In the genomic region with DNA sequence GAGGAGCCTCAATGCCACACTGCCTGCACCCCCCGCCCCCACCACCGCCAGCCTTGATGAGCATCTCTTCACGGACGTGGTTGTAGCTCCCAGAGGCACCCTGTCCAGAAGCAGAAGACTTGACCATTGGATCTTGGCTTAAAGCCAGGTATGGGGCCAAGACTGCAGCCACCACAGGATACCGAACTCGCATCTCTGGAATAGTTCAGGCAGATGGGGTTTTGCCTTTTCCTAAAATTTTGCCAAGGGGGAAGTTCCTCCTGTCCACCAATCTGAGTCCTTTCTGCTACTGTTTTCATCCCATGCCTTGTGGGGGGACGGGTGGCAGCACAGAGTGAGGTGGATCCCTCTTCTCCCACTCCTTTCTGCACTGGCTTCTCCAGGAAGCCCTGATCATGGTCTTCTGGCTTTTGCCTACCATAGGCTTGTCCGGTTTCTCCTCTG, we compare ENCODE assay signal across 8 cellular contexts. TPM values are rescaled to one million over a fixed set of nuclear protein-coding genes. Genes with fewer than 3 reads are reported as not detected.
A peak's percentile ranks its signal among the peaks of the same experiment; 100 is the strongest.
DNase-seq lines count a peak whose midpoint lies in the region; ATAC-seq and TF ChIP-seq lines count a peak whose summit lies in the region.
"Had no signal": no experiment of that assay in that cellular context is flagged by ENCODE, and none has a peak within 500 bp of the region (broad histone marks: within the 10 kb centered on the region; RNA-seq: fewer than 3 reads in every experiment).

No MANE protein-coding gene starts in this region.

- POLR2A ChIA-PET in HEK293 (lab: Yijun Ruan, JAX), result interaction anchor here (1.1 to 2.0 kb wide), 2 partner anchors 17 to 30 kb away, joined by 3 to 7 read pairs; no protein-coding TSS in a partner anchor
- POLR2A ChIA-PET in WTC11 (lab: Charles Lee), result interaction anchor here (0.6 kb wide), 1 partner anchor 20 kb away, joined by 5 read pairs; no protein-coding TSS in a partner anchor

- no peak overlapping the region for H3K27ac Mint-ChIP-seq in WTC11
- peak overlapping the region; percentile 75 for H3K27ac Mint-ChIP-seq in stimulated activated naive B cell treated with anti-CD40 and anti-IgM and Interleukin-4, amounts not matched to agents 10 μg/mL and 1 μg/mL and 100 μg/mL, for 72 hours

- peaks cover 49% of the 10 kb centered on the region for H3K4me1 Mint-ChIP-seq in WTC11
- H3K4me1 Mint-ChIP-seq in stimulated activated naive B cell treated with anti-CD40 and anti-IgM and Interleukin-4, amounts not matched to agents 10 μg/mL and 1 μg/mL and 100 μg/mL, for 72 hours, result peaks cover 45 to 93% of the 10 kb centered on the region in 2 donors

- no peak for DNase-seq in WTC11 (ENCODE audit: low spot score)
- no peak for DNase-seq in right atrium auricular region (ENCODE audit: low spot score)
- no peak for DNase-seq in stimulated activated naive B cell treated with anti-CD40 and anti-IgM and Interleukin-4, amounts not matched to agents 10 μg/mL and 1 μg/mL and 100 μg/mL, for 72 hours
- DNase-seq in NCI-H226, result no peak
- DNase-seq in AG08395 (ENCODE audit: low spot score), result no peak
- DNase-seq: NCI-H510A had no signal

- no peak for TF ChIP-seq CTCF in HEK293 (tag by site-specific recombination; IDR thresholded peaks at IDR 0.05)
- no peak for TF ChIP-seq CTCF in WTC11 (IDR thresholded peaks at IDR 0.05)
- TF ChIP-seq CTCF in right atrium auricular region (IDR thresholded peaks at IDR 0.05), result no peak

- peak overlapping the region; percentile 79 for H3K4me3 Mint-ChIP-seq in WTC11
- H3K4me3 Mint-ChIP-seq in stimulated activated naive B cell treated with anti-CD40 and anti-IgM and Interleukin-4, amounts not matched to agents 10 μg/mL and 1 μg/mL and 100 μg/mL, for 72 hours, result peak overlapping the region; percentile 83 to 87

- H3K36me3 Mint-ChIP-seq in WTC11, result no peaks in the 10 kb centered on the region
- peaks cover 8 to 18% of the 10 kb centered on the region in 2 donors for H3K36me3 Mint-ChIP-seq in stimulated activated naive B cell treated with anti-CD40 and anti-IgM and Interleukin-4, amounts not matched to agents 10 μg/mL and 1 μg/mL and 100 μg/mL, for 72 hours

- H3K27ac ChIP-seq in HEK293 (ENCODE audit: extremely low read depth, low read depth, low read length) (no peak overlapping the region; the same call in 1 of the 2 replicates), right atrium auricular region (peak overlapping the region; percentile 82 to 86)

- H3K4me1 ChIP-seq in HEK293 (ENCODE audit: control insufficient read depth, insufficient read depth, low read length) (peaks cover 12% of the 10 kb centered on the region), right atrium auricular region (peaks cover 0 to 65% of the 10 kb centered on the region in 2 donors)

- CTCF ChIA-PET in HEK293 (lab: Yijun Ruan, JAX), result interaction anchor here (0.6 to 2.7 kb wide), 5 partner anchors 17 to 656 kb away, joined by 3 to 9 read pairs (median 6); no protein-coding TSS in a partner anchor
- CTCF ChIA-PET in WTC11 (lab: Charles Lee), result interaction anchor here (0.5 to 3.2 kb wide), 6 partner anchors 12 to 858 kb away, joined by 3 to 12 read pairs (median 4); partner anchors contain the start of gene ABHD15

- H3K27me3 Mint-ChIP-seq in WTC11 (ENCODE audit: low read depth), result peaks cover 73% of the 10 kb centered on the region
- peaks cover 5 to 13% of the 10 kb centered on the region in 2 donors for H3K27me3 Mint-ChIP-seq in stimulated activated naive B cell treated with anti-CD40 and anti-IgM and Interleukin-4, amounts not matched to agents 10 μg/mL and 1 μg/mL and 100 μg/mL, for 72 hours

- H3K9me3 Mint-ChIP-seq in WTC11, result no peaks in the 10 kb centered on the region
- no peaks in the 10 kb centered on the region for H3K9me3 Mint-ChIP-seq in stimulated activated naive B cell treated with anti-CD40 and anti-IgM and Interleukin-4, amounts not matched to agents 10 μg/mL and 1 μg/mL and 100 μg/mL, for 72 hours

- H3K4me3 ChIP-seq in HEK293 (ENCODE audit: low read depth, low read length) (peak overlapping the region; percentile 75; the same call in 1 of the 2 replicates), right atrium auricular region (peak overlapping the region; percentile 57 to 69)

- H3K27me3 ChIP-seq in right atrium auricular region, result no peaks in the 10 kb centered on the region

- H3K9me3 ChIP-seq in HEK293 (ENCODE audit: control insufficient read depth, insufficient read depth, low read depth, low read length), result no peaks in the 10 kb centered on the region
- no peaks in the 10 kb centered on the region for H3K9me3 ChIP-seq in right atrium auricular region

- ATAC-seq in WTC11, result no peak
- ATAC-seq in stimulated activated naive B cell treated with anti-CD40 and anti-IgM and Interleukin-4, amounts not matched to agents 10 μg/mL and 1 μg/mL and 100 μg/mL, for 72 hours (replicated peaks), result no peak
- ATAC-seq in GM21423 (IDR thresholded peaks at IDR 0.05; ENCODE audit: unreplicated experiment), result no peak

- H3K36me3 ChIP-seq in HEK293 (ENCODE audit: control insufficient read depth in 2 of 2, insufficient read depth in 1 of 2, low read length in 2 of 2), result no peaks in the 10 kb centered on the region
- no peaks in the 10 kb centered on the region for H3K36me3 ChIP-seq in right atrium auricular region

TF ChIP-seq in HEK293, 187 proteins besides CTCF, POLR2A, EP300 and RAD21 (continues in another document):
- TF ChIP-seq ZSCAN30 (tag by site-specific recombination; IDR thresholded peaks at IDR 0.05) (peak; percentile 68), ZNF292 (tag by site-specific recombination; IDR thresholded peaks at IDR 0.05; ENCODE audit: borderline replicate concordance, low read depth) (no peak), ZNF175 (tag by site-specific recombination; IDR thresholded peaks at IDR 0.05) (no peak), ZNF16 (tag by site-specific recombination; IDR thresholded peaks at IDR 0.05; ENCODE audit: low read depth) (no peak), EGR2 (tag by site-specific recombination; IDR thresholded peaks at IDR 0.05; ENCODE audit: low read depth) (no peak), ZSCAN5A (tag by site-specific recombination; IDR thresholded peaks at IDR 0.05) (no peak), SP7 (tag by site-specific recombination; IDR thresholded peaks at IDR 0.05) (no peak), ZNF423 (tag by site-specific recombination; IDR thresholded peaks at IDR 0.05) (no peak), ZNF394 (tag by site-specific recombination; IDR thresholded peaks at IDR 0.05; ENCODE audit: borderline replicate concordance) (no peak), OSR2 (tag by site-specific recombination; IDR thresholded peaks at IDR 0.05) (no peak; the same call in 1 of the 2 replicates)

TF ChIP-seq in WTC11, 78 proteins besides CTCF, POLR2A, EP300 and RAD21:
- TF ChIP-seq SMAD4 (CRISPR knock-in tag; IDR thresholded peaks at IDR 0.05) (no peak), ZNF532 (CRISPR knock-in tag; IDR thresholded peaks at IDR 0.05; ENCODE audit: borderline replicate concordance) (no peak), ATF1 (CRISPR knock-in tag; IDR thresholded peaks at IDR 0.05) (no peak), ZNF416 (CRISPR knock-in tag; IDR thresholded peaks at IDR 0.05) (no peak)
TF ChIP-seq in WTC11: peak in this region for 0.

RNA-seq across cellular contexts. Expression of gene CORO6, which starts 0.9 kb away (rescaled TPM):
- total RNA-seq in WTC11 (2021), result 6.4 to 8.9 TPM (median 7.5 TPM) in 3 replicates
- 10 to 100 TPM; 65.0 to 87.6 TPM for total RNA-seq in right atrium auricular region

RNA-seq across cellular contexts. Expression of gene ANKRD13B, which starts 28.8 kb away (rescaled TPM):
- total RNA-seq in WTC11 (2021) (29.8 to 45.5 TPM (median 32.2 TPM) in 3 replicates), right atrium auricular region (1 to 10 TPM; 6.6 to 8.3 TPM)

RNA-seq across cellular contexts. Expression of gene GIT1, which starts 32.3 kb away (rescaled TPM):
- 43.9 to 66.9 TPM (median 45.0 TPM) in 3 replicates for total RNA-seq in WTC11 (2021)
- 10 to 100 TPM; 26.7 to 48.1 TPM for total RNA-seq in right atrium auricular region

RNA-seq across cellular contexts. Expression of gene TP53I13, which starts 53.3 kb away (rescaled TPM):
- total RNA-seq in WTC11 (2021) (33.1 to 41.9 TPM (median 36.7 TPM) in 3 replicates), right atrium auricular region (10 to 100 TPM; 48.8 to 67.0 TPM)

RNA-seq across cellular contexts. Expression of gene ABHD15, which starts 54.9 kb away (rescaled TPM):
- total RNA-seq in WTC11 (2021) (2.6 to 3.3 TPM (median 2.8 TPM) in 3 replicates), right atrium auricular region (1 to 10 TPM; 9.0 to 9.5 TPM)
